19 cellular contexts compared by ENCODE assay signal in genomic region chr13:81442904-81443303, GRCh38.
DNase-seq lines count a peak whose midpoint lies in the region; ATAC-seq and TF ChIP-seq lines count a peak whose summit lies in the region.
"Had no signal": no experiment of that assay in that cellular context is flagged by ENCODE, and none has a peak within 500 bp of the region (broad histone marks: within the 10 kb centered on the region; RNA-seq: fewer than 3 reads in every experiment).

No MANE protein-coding gene starts in this region.

- BruUV-seq in mammary epithelial cell (replicated peaks; lab: Mats Ljungman, UMichigan) = no TSS peak

- H3K9me3 ChIP-seq in mammary epithelial cell (replicated peaks; ENCODE audit: insufficient read depth, low read length) = no peaks in the 10 kb centered on the region
- H3K9me3 ChIP-seq: BE2C had no signal

- peak overlapping the region; percentile 46 for H3K4me2 ChIP-seq in mammary epithelial cell (ENCODE audit: insufficient read depth, low read depth, low read length)

- no peak overlapping the region for H3K9ac ChIP-seq in mammary epithelial cell (ENCODE audit: insufficient read depth, low read length)

- H3K27me3 ChIP-seq in mammary epithelial cell (ENCODE audit: insufficient read depth, low read length) = no peaks in the 10 kb centered on the region
- H3K27me3 ChIP-seq: BE2C had no signal

- CTCF ChIA-PET in mammary epithelial cell (lab: Charles Lee; ENCODE audit: low non-redundant PET) = no interaction called here

- in situ Hi-C loops in mammary epithelial cell (cut with MboI; ENCODE audit: low sequenced_read_pairs in 2 of 2) = no loop called here

- dilution Hi-C loops in mammary epithelial cell (cut with HindIII; ENCODE audit: low sequenced_read_pairs) = no loop called here

- no peak for TF ChIP-seq CTCF in mammary epithelial cell (conservative IDR thresholded peaks at IDR 0.05 in 1 of 2, IDR thresholded peaks at IDR 0.05 in 1 of 2; ENCODE audit: extremely low read depth in 1 of 2, insufficient read depth in 1 of 2, low read depth in 1 of 2, low read length in 2 of 2)

- intact Hi-C loops in mammary epithelial cell (cut with micrococcal nuclease) = loop anchor here (2.0 kb wide), 1 partner anchor 30 kb away; no protein-coding TSS in a partner anchor

- H3K36me3 ChIP-seq in mammary epithelial cell (ENCODE audit: insufficient read depth, low read length) = no peaks in the 10 kb centered on the region
- H3K36me3 ChIP-seq: BE2C had no signal

- ATAC-seq in esophagus mucosa (peak; percentile 81), HG03521 (IDR thresholded peaks at IDR 0.05; ENCODE audit: unreplicated experiment) (no peak), GM21737 (IDR thresholded peaks at IDR 0.05; ENCODE audit: unreplicated experiment) (no peak), HG02884 (IDR thresholded peaks at IDR 0.05; ENCODE audit: unreplicated experiment) (no peak)
- ATAC-seq: HCT116 had no signal

- WGBS in mammary epithelial cell (ENCODE audit: low coverage, missing lambda C conversion rate) = 18% methylated on average over 1 of the region's 1 CpG

- DNase-seq in NCI-H69 (lab: John Stamatoyannopoulos, UW) (peak; percentile 15), mammary epithelial cell (peak; percentile 73), renal cortical epithelial cell (ENCODE audit: low read depth) (peak; percentile 87)
- DNase-seq: ACHN; BE2C; C1 segment of cervical spinal cord; CD4-positive, CD25-positive, alpha-beta regulatory T cell; CD8-positive, alpha-beta memory T cell; COR-L47; DMS 273 treated with DMSO at 0.1 percent for 48 hours; DMS53; GOT3; H7; HFFc6 had no signal

- no peak overlapping the region for H2AFZ ChIP-seq in mammary epithelial cell (ENCODE audit: low read depth, low read length)

- H3K4me1 ChIP-seq in mammary epithelial cell (ENCODE audit: insufficient read depth, low read length) = peaks cover 30% of the 10 kb centered on the region

- H3K27ac ChIP-seq in mammary epithelial cell (ENCODE audit: insufficient read depth, low read depth, low read length) = peak overlapping the region; percentile 35

- no peaks in the 10 kb centered on the region for H4K20me1 ChIP-seq in mammary epithelial cell (ENCODE audit: insufficient read depth, low read length)

- no peaks in the 10 kb centered on the region for H3K79me2 ChIP-seq in mammary epithelial cell (ENCODE audit: insufficient read depth, low read length)

- no peak overlapping the region for H3K4me3 ChIP-seq in mammary epithelial cell (replicated peaks in 1 of 3; ENCODE audit: insufficient read depth in 1 of 3, low read depth in 2 of 3, low read length in 3 of 3)

Comparison
In these comparisons a context has a peak if more than half of its experiments do, and no peak if none do; other contexts are left out.
1. DNase-seq: peak in every context shown above with its lines; median percentile 87 in renal cortical epithelial cell; 73 in mammary epithelial cell; 15 in NCI-H69.